In the genomic region with DNA sequence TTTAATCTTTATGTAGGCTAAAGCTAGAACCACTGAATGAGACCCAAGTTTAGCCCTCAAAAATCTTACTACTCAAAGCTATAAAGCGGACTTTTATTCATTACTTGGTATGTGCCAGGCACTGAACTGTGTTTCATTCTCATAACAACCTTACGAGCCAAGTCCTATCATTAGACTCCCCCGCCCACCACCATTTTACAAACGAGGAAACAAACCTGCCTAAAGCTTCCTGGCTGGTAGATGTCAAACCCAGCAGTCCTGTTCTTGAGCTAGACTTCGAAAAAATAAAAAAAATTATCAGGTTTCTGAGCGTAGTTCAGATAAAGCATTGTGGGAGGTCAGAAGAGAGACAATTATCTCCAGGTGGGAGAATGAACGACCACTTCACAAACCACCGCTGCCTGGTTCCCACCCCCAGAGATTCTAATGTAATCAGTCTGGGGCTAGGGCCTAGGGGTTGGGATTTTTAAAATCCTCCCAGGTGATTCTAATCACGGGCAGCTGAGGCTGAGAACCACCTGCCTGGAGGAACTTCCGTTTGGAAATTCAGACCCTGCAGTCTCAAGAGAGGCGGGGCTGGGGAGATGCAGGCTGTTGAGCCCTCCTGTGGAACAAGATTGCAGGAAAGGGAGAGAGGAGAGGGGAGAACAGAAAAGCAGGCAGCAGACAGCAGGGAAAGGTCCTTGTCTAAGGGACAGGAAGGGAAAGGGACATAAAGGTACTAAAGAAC, we compare ENCODE assay signal across 10 cellular contexts. TPM values are rescaled to one million over a fixed set of nuclear protein-coding genes. Genes with fewer than 3 reads are reported as not detected.
A peak's percentile ranks its signal among the peaks of the same experiment; 100 is the strongest.
DNase-seq lines count a peak whose midpoint lies in the region; ATAC-seq, FAIRE-seq and TF ChIP-seq lines count a peak whose summit lies in the region.
"Had no signal": no experiment of that assay in that cellular context is flagged by ENCODE, and none has a peak within 500 bp of the region (broad histone marks: within the 10 kb centered on the region; RNA-seq: fewer than 3 reads in every experiment).

No MANE protein-coding gene starts in this region.

- H3K4me1 ChIP-seq in SJSA1 (replicated peaks) (peaks cover 72% of the 10 kb centered on the region), keratinocyte (ENCODE audit: control insufficient read depth, extremely low read depth, insufficient read depth, low read length) (peaks cover 75% of the 10 kb centered on the region), thyroid gland (peaks cover 0 to 24% of the 10 kb centered on the region in 2 donors)

- H3K9ac ChIP-seq in keratinocyte (ENCODE audit: control insufficient read depth, extremely low read depth, insufficient read depth, low read length): peak overlapping the region; percentile 92

- 72 to 74% methylated on average over 11 of the region's 11 CpGs for WGBS in thyroid gland, 2 donors

- dilution Hi-C loops in keratinocyte (cut with MboI; ENCODE audit: extremely low pct_ligation_motif_present, low sequenced_read_pairs): no loop called here

- H3K79me2 ChIP-seq in keratinocyte (ENCODE audit: control insufficient read depth, insufficient read depth, low read length): no peaks in the 10 kb centered on the region

- H3K9me1 ChIP-seq in keratinocyte (ENCODE audit: control insufficient read depth, extremely low read depth, insufficient read depth, low read length): no peaks in the 10 kb centered on the region

- H3K27ac ChIP-seq in SJSA1 (peak overlapping the region; percentile 88), keratinocyte (ENCODE audit: control insufficient read depth, insufficient read depth, low read length) (peak overlapping the region; percentile 100), thyroid gland (peak overlapping the region in 2 of 3 donors; percentile 18 to 45)

- FAIRE-seq in keratinocyte (lab: Jason Lieb, UNC): no peak
- FAIRE-seq: A204.1 had no signal

- no peaks in the 10 kb centered on the region for H3K36me3 ChIP-seq in SJSA1
- H3K36me3 ChIP-seq in keratinocyte (ENCODE audit: control insufficient read depth in 2 of 2, extremely low read depth in 1 of 2, insufficient read depth in 2 of 2, low read length in 2 of 2): no peaks in the 10 kb centered on the region
- no peaks in the 10 kb centered on the region for H3K36me3 ChIP-seq in thyroid gland

- no peaks in the 10 kb centered on the region for H4K20me1 ChIP-seq in keratinocyte (ENCODE audit: control insufficient read depth, extremely low read depth, insufficient read depth, low read length)

- H3K4me3 ChIP-seq in SJSA1 (no peak overlapping the region), keratinocyte (ENCODE audit: control insufficient read depth in 2 of 3, extremely low read depth in 1 of 3, insufficient read depth in 2 of 3, low read depth in 1 of 3, low read length in 3 of 3) (peak overlapping the region; percentile 32 to 67 (median 60)), thyroid gland (replicated peaks in 1 of 3) (no peak overlapping the region)

- no peak overlapping the region for H2AFZ ChIP-seq in keratinocyte (ENCODE audit: control insufficient read depth, low read length)

- TF ChIP-seq CTCF in keratinocyte (optimal IDR thresholded peaks at IDR 0.05 in 1 of 3, IDR thresholded peaks at IDR 0.05 in 1 of 3, conservative IDR thresholded peaks at IDR 0.05 in 1 of 3; ENCODE audit: extremely low read depth in 1 of 3, insufficient read depth in 2 of 3, low read length in 3 of 3) (no peak), thyroid gland (IDR thresholded peaks at IDR 0.05) (no peak)

- H3K9me3 ChIP-seq in SJSA1 (replicated peaks) (no peaks in the 10 kb centered on the region), keratinocyte (ENCODE audit: control insufficient read depth, low read depth, low read length) (no peaks in the 10 kb centered on the region), thyroid gland (no peaks in the 10 kb centered on the region)

- intact Hi-C loops in thyroid gland (cut with DNase I): no loop called here

- no peak for TF ChIP-seq POLR2A in thyroid gland (IDR thresholded peaks at IDR 0.05)

- peak overlapping the region; percentile 89 for H3K4me2 ChIP-seq in keratinocyte (ENCODE audit: control insufficient read depth, extremely low read depth, insufficient read depth, low read depth, low read length)

- ATAC-seq in HG03135 (IDR thresholded peaks at IDR 0.05; ENCODE audit: unreplicated experiment): no peak

- DNase-seq in NCI-H2029 (lab: John Stamatoyannopoulos, UW) (peak; percentile 33), NCI-H2029 treated with DMSO at 0.1 percent for 48 hours (lab: John Stamatoyannopoulos, UW) (no peak), SJSA1 (ENCODE audit: low read depth in 1 of 2, low spot score in 2 of 2) (no peak), keratinocyte (ENCODE audit: low read depth, low spot score) (no peak), thyroid gland (no peak), midbrain (lab: John Stamatoyannopoulos, UW) (no peak)
- DNase-seq in activated CD4-positive, alpha-beta T cell treated with anti-CD3 and anti-CD28 coated beads for 1 hour: no peak
- DNase-seq: activated B cell treated with CpG ODN at 0.5 μM for 24 hours had no signal

- H3K27me3 ChIP-seq in SJSA1 (replicated peaks) (no peaks in the 10 kb centered on the region), keratinocyte (ENCODE audit: control insufficient read depth, extremely low read depth, insufficient read depth, low read length) (no peaks in the 10 kb centered on the region), thyroid gland (no peaks in the 10 kb centered on the region)

RNA-seq across cellular contexts. Expression of gene ADTRP, which starts 8.6 kb away (rescaled TPM):
- total RNA-seq in SJSA1 (2014; rRNA removed; shearing (Covaris generic)): 0.58 TPM in 1 of 2 replicates, not detected in the other
- 12.7 to 43.5 TPM (median 16.7 TPM) in 3 replicates for polyA plus RNA-seq in keratinocyte
- polyA plus RNA-seq in keratinocyte (2011; ENCODE audit: low read depth): 38.0 TPM
- polyA plus RNA-seq in keratinocyte (2011; cell fraction: cytosol; rRNA removed): 16.9 and 33.9 TPM in 2 replicates
- 45.0 and 46.5 TPM in 2 replicates for polyA plus RNA-seq in keratinocyte (2011; cell fraction: nucleus; rRNA removed)
- polyA plus RNA-seq in keratinocyte (2012; ENCODE audit: low replicate concordance): 6.5 and 42.5 TPM in 2 replicates
- 5.6 to 46.4 TPM (median 21.4 TPM) in 3 replicates for polyA minus RNA-seq in keratinocyte
- 15.2 TPM for polyA minus RNA-seq in keratinocyte (2011; cell fraction: cytosol; rRNA and poly(A)+ RNA removed)
- polyA minus RNA-seq in keratinocyte (2011; cell fraction: nucleus; rRNA and poly(A)+ RNA removed): 12.8 and 24.5 TPM in 2 replicates
- 1 to 10 TPM in 1 of 4 donors, under 1 TPM in 1, not detected in 2; 0.40 to 3.5 TPM for total RNA-seq in thyroid gland

Comparison
In these comparisons a context has a peak if more than half of its experiments do, and no peak if none do; other contexts are left out.
1. H3K27ac ChIP-seq: peak in every context shown above with its lines; median percentile 100 in keratinocyte; 88 in SJSA1; 32 in thyroid gland.
2. H3K4me3 ChIP-seq: peak in keratinocyte (3 of 3); none in SJSA1 (single experiment) and thyroid gland (0 of 3).